1 cellular context compared by ENCODE assay signal in genomic region chr5:149631506-149631905, GRCh38.
TF ChIP-seq lines count a peak whose summit lies in the region.

No MANE protein-coding gene starts in this region.

TF ChIP-seq in IMR-90, 13 proteins besides CTCF, POLR2A, EP300 and RAD21:
- TF ChIP-seq RFX5 (IDR thresholded peaks at IDR 0.05; ENCODE audit: low read depth, low read length) (no peak), CHD1 (IDR thresholded peaks at IDR 0.05; ENCODE audit: low read depth, low read length) (no peak), MAZ (IDR thresholded peaks at IDR 0.05; ENCODE audit: borderline replicate concordance, low read depth, low read length) (no peak), BHLHE40 (IDR thresholded peaks at IDR 0.05; ENCODE audit: low read depth, low read length) (no peak)
